8 cellular contexts compared by ENCODE assay signal in genomic region chr7:5452937-5453540, GRCh38. TPM values are rescaled to one million over a fixed set of nuclear protein-coding genes. Genes with fewer than 3 reads are reported as not detected.
DNase-seq lines count a peak whose midpoint lies in the region; ATAC-seq and TF ChIP-seq lines count a peak whose summit lies in the region.

No MANE protein-coding gene starts in this region.

- TF ChIP-seq CTCF in fibroblast of the aortic adventitia (IDR thresholded peaks at IDR 0.05; ENCODE audit: insufficient read depth, low read length): no peak

- no peak for ATAC-seq in GM19351 (IDR thresholded peaks at IDR 0.05; ENCODE audit: unreplicated experiment)
- ATAC-seq in HG02642 (IDR thresholded peaks at IDR 0.05; ENCODE audit: poor library complexity, unreplicated experiment): no peak

- H3K4me3 ChIP-seq in fibroblast of the aortic adventitia (ENCODE audit: low read depth, low read length): no peak overlapping the region

- peak; percentile 70 for DNase-seq in A172 (ENCODE audit: low spot score)
- peak; percentile 25 for DNase-seq in GOT3 (lab: John Stamatoyannopoulos, UW)
- peak; percentile 73 for DNase-seq in SK-N-DZ (ENCODE audit: low spot score)
- peak; percentile 80 for DNase-seq in fibroblast of the aortic adventitia (ENCODE audit: low read depth)
- DNase-seq in HPDE6-E6E7 (ENCODE audit: extremely low spot score): no peak
- DNase-seq in hippocampal formation (lab: John Stamatoyannopoulos, UW): no peak

RNA-seq across cellular contexts. Expression of gene TNRC18, which starts 29.4 kb away (rescaled TPM):
- 15.0 and 17.4 TPM in 2 replicates for total RNA-seq in A172 (2014; rRNA removed; shearing (Covaris generic))
- 9.9 and 18.7 TPM in 2 replicates for polyA plus RNA-seq in SK-N-DZ (2014; cell fraction: cytosol; rRNA removed)
- polyA plus RNA-seq in SK-N-DZ (2014; cell fraction: nucleus; rRNA removed): 14.0 and 23.4 TPM in 2 replicates
- 57.8 and 155 TPM in 2 replicates for total RNA-seq in fibroblast of the aortic adventitia (ENCODE audit: low replicate concordance)

Comparison
In these comparisons a context has a peak if more than half of its experiments do, and no peak if none do; other contexts are left out.
1. DNase-seq: peak in A172 (single experiment), GOT3 (single experiment), SK-N-DZ (single experiment) and fibroblast of the aortic adventitia (single experiment); none in HPDE6-E6E7 (single experiment) and hippocampal formation (0 of 2).